Comparison of ENCODE assay signal across 8 cellular contexts in the genomic region with DNA sequence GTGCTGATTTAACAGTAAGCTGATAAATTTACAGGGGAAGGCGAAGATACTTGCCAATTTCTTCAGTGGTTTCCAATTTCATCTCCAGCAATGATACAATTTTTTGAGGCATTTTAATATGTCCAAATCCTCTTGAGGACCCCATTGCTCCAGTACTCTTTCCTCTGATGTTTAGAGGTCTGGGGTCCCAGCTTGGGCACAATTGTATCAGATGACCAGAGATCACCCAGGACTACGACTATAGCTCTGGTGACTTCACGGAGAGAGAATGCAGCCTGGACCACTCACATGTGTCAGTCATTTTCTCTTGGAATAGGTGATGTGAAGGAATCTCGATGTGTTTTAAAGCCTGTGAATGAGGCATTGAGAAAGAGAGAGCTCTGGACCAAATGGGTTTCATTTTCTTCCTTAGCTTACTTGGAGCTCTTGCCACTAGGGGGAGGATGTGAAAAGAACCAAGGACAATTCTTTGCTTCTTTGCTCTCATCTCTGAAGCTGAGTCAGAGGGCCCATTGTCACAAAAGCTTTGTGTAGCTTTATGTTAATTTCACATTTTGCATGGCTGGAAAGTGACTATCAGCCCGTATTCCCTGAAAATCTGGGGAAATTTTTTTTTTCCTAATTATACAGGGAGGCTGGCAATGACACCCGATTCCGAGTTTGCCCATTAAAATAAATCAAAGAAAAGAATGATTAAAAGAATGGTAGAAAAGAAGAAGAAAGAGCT. TPM values are rescaled to one million over a fixed set of nuclear protein-coding genes. Genes with fewer than 3 reads are reported as not detected.
DNase-seq lines count a peak whose midpoint lies in the region; ATAC-seq and TF ChIP-seq lines count a peak whose summit lies in the region.

No MANE protein-coding gene starts in this region.

- H3K9me3 ChIP-seq in psoas muscle = no peaks in the 10 kb centered on the region

- no peak overlapping the region for H3K27ac ChIP-seq in psoas muscle

- TF ChIP-seq CTCF in psoas muscle (IDR thresholded peaks at IDR 0.05) = peak; percentile 55

- 46 to 47% (median 47%) methylated on average over 7 of the region's 7 CpGs for WGBS in psoas muscle, 3 donors

- no peaks in the 10 kb centered on the region for H3K27me3 ChIP-seq in psoas muscle (ENCODE audit: insufficient read depth in 3 of 3, low read length in 2 of 3)

- peak; percentile 56 for DNase-seq in D341Med (ENCODE audit: low spot score)
- DNase-seq in NCI-H69 (lab: John Stamatoyannopoulos, UW) = peak; percentile 86
- peak in 1 of 2 donors; percentile 43 for DNase-seq in activated naive CD4-positive, alpha-beta T cell treated with anti-CD3 and anti-CD28 coated beads, Interleukin-2, amount 50 U/mL, for 72 hours (ENCODE audit: low spot score in 2 of 2)
- DNase-seq in head of caudate nucleus = peak in 31 of 42 donors; percentile 20 to 90 (median 66)
- no peak for DNase-seq in psoas muscle

- H3K9me3 Mint-ChIP-seq in activated naive CD4-positive, alpha-beta T cell treated with anti-CD3 and anti-CD28 coated beads, Interleukin-2, amount 50 U/mL, for 72 hours = no peaks in the 10 kb centered on the region

- H3K27ac Mint-ChIP-seq in activated naive CD4-positive, alpha-beta T cell treated with anti-CD3 and anti-CD28 coated beads, Interleukin-2, amount 50 U/mL, for 72 hours = peak overlapping the region in 1 of 2 donors; percentile 57

- peak overlapping the region; percentile 28 for H3K4me3 ChIP-seq in psoas muscle

- intact Hi-C loops in head of caudate nucleus (cut with DNase I) = loop anchor here (5.0 kb wide), 1 partner anchor 524 kb away; no protein-coding TSS in a partner anchor
- intact Hi-C loops in psoas muscle (cut with DNase I) = loop anchor here (2.0 to 10.0 kb wide), 4 partner anchors 429 to 529 kb away; no protein-coding TSS in a partner anchor

- ATAC-seq in GM19023 (IDR thresholded peaks at IDR 0.05; ENCODE audit: unreplicated experiment) (peak; percentile 70), HG03280 (IDR thresholded peaks at IDR 0.05; ENCODE audit: unreplicated experiment) (peak; percentile 67), psoas muscle (peak in 3 of 4 donors; percentile 54 to 83 (median 65)), GM19463 (IDR thresholded peaks at IDR 0.05; ENCODE audit: unreplicated experiment) (no peak)
- ATAC-seq in activated naive CD4-positive, alpha-beta T cell treated with anti-CD3 and anti-CD28 coated beads, Interleukin-2, amount 50 U/mL, for 72 hours = peak; percentile 70 to 92

- H3K36me3 ChIP-seq in psoas muscle (ENCODE audit: insufficient read depth in 1 of 2, low read depth in 1 of 2) = no peaks in the 10 kb centered on the region

- no peaks in the 10 kb centered on the region for H3K36me3 Mint-ChIP-seq in activated naive CD4-positive, alpha-beta T cell treated with anti-CD3 and anti-CD28 coated beads, Interleukin-2, amount 50 U/mL, for 72 hours

- no peaks in the 10 kb centered on the region for H3K4me1 ChIP-seq in psoas muscle

RNA-seq across cellular contexts. Expression of a gene that starts 6.7 kb away (rescaled TPM):
- 10 to 100 TPM; 28.4 to 31.2 TPM for total RNA-seq in activated naive CD4-positive, alpha-beta T cell treated with anti-CD3 and anti-CD28 coated beads, Interleukin-2, amount 50 U/mL, for 72 hours
- 10 to 100 TPM; 15.5 to 34.0 (median 23.0) TPM for total RNA-seq in psoas muscle
- polyA plus RNA-seq in psoas muscle = 10 to 100 TPM; 21.1 to 46.4 (median 45.8) TPM

Comparison
In these comparisons a context has a peak if more than half of its experiments do, and no peak if none do; other contexts are left out.
1. DNase-seq: peak in D341Med (single experiment), NCI-H69 (single experiment) and head of caudate nucleus (31 of 42); none in psoas muscle (0 of 2).